ENCODE assay signal across 1 cellular context in genomic region chr19:2164020-2164988, GRCh38.
TF ChIP-seq lines count a peak whose summit lies in the region.

No MANE protein-coding gene starts in this region.

TF ChIP-seq in HepG2, 621 proteins besides CTCF, POLR2A, EP300 and RAD21 (continues in another document):
- TF ChIP-seq ZXDC (CRISPR knock-in tag; IDR thresholded peaks at IDR 0.05) = 0 out of 2 replicates have a peak, but pooled peaks have one; percentile 20
- TF ChIP-seq POLR2G (IDR thresholded peaks at IDR 0.05; ENCODE audit: low read depth, low read length) = peak; percentile 16
- peak; percentile 21; the same call in 1 of the 2 replicates for TF ChIP-seq KAT7 (CRISPR knock-in tag; IDR thresholded peaks at IDR 0.05; ENCODE audit: borderline replicate concordance)
- no peak for TF ChIP-seq ZGPAT (CRISPR knock-in tag; IDR thresholded peaks at IDR 0.05)
- 0 out of 2 replicates have a peak, but pooled peaks have one; percentile 22 for TF ChIP-seq ZNF224 (CRISPR knock-in tag; IDR thresholded peaks at IDR 0.05)
- TF ChIP-seq SRSF1 (optimal IDR thresholded peaks at IDR 0.05; ENCODE audit: low read depth, low read length) = peak; percentile 42
- TF ChIP-seq ZNF558 (CRISPR knock-in tag; IDR thresholded peaks at IDR 0.05; ENCODE audit: borderline replicate concordance) = 0 out of 2 replicates have a peak, but pooled peaks have one; percentile 46
- 0 out of 2 replicates have a peak, but pooled peaks have one; percentile 19 for TF ChIP-seq ZBTB3 (CRISPR knock-in tag; IDR thresholded peaks at IDR 0.05; ENCODE audit: borderline replicate concordance, low read depth)
- peak; percentile 65; the same call in 1 of the 2 replicates for TF ChIP-seq RBFOX2 (IDR thresholded peaks at IDR 0.05; ENCODE audit: low read depth, low read length)
- no peak for TF ChIP-seq CSRNP2 (CRISPR knock-in tag; conservative IDR thresholded peaks at IDR 0.05; ENCODE audit: low read depth)
- peak; percentile 28; the same call in 1 of the 2 replicates for TF ChIP-seq ZNF740 (CRISPR knock-in tag; IDR thresholded peaks at IDR 0.05)
- 0 out of 2 replicates have a peak, but pooled peaks have one; percentile 1 for TF ChIP-seq GFI1 (CRISPR knock-in tag; IDR thresholded peaks at IDR 0.05; ENCODE audit: borderline replicate concordance)
- peak; percentile 2; the same call in 1 of the 2 replicates for TF ChIP-seq SALL1 (CRISPR knock-in tag; IDR thresholded peaks at IDR 0.05)
- TF ChIP-seq GATAD1 (CRISPR knock-in tag; IDR thresholded peaks at IDR 0.05) = no peak
- peak; percentile 39; the same call in 1 of the 2 replicates for TF ChIP-seq ZNF768 (CRISPR knock-in tag; IDR thresholded peaks at IDR 0.05)
- TF ChIP-seq PLRG1 (conservative IDR thresholded peaks at IDR 0.05) = no peak
- peak; percentile 87 for TF ChIP-seq ZNF142 (CRISPR knock-in tag; IDR thresholded peaks at IDR 0.05)
- no peak for TF ChIP-seq GZF1 (CRISPR knock-in tag; IDR thresholded peaks at IDR 0.05)
- peak; percentile 38; the same call in 1 of the 2 replicates for TF ChIP-seq MTF2 (CRISPR knock-in tag; IDR thresholded peaks at IDR 0.05; ENCODE audit: borderline replicate concordance)
- TF ChIP-seq PATZ1 (CRISPR knock-in tag; IDR thresholded peaks at IDR 0.05) = peak; percentile 57; the same call in 1 of the 2 replicates
- TF ChIP-seq ASH2L (IDR thresholded peaks at IDR 0.05; ENCODE audit: insufficient read length, low read depth, low read length) = peak; percentile 33
- 0 out of 2 replicates have a peak, but pooled peaks have one; percentile 4 for TF ChIP-seq UBTF (CRISPR knock-in tag; IDR thresholded peaks at IDR 0.05)
- TF ChIP-seq HES4 (CRISPR knock-in tag; IDR thresholded peaks at IDR 0.05; ENCODE audit: borderline replicate concordance) = 0 out of 2 replicates have a peak, but pooled peaks have one; percentile 19
- no peak for TF ChIP-seq TEAD3 (CRISPR knock-in tag; optimal IDR thresholded peaks at IDR 0.05; ENCODE audit: borderline replicate concordance)
- peak; percentile 41; the same call in 1 of the 2 replicates for TF ChIP-seq DMAP1 (CRISPR knock-in tag; IDR thresholded peaks at IDR 0.05)
- TF ChIP-seq BATF2 (CRISPR knock-in tag; IDR thresholded peaks at IDR 0.05) = 0 out of 2 replicates have a peak, but pooled peaks have one; percentile 13
- 0 out of 2 replicates have a peak, but pooled peaks have one; percentile 16 for TF ChIP-seq ZNF709 (CRISPR knock-in tag; IDR thresholded peaks at IDR 0.05)
- TF ChIP-seq ARID4A (CRISPR knock-in tag; IDR thresholded peaks at IDR 0.05; ENCODE audit: borderline replicate concordance) = peak; percentile 59; the same call in 1 of the 2 replicates
